8 cellular contexts compared by ENCODE assay signal in genomic region chr2:136207030-136207623, GRCh38.
DNase-seq lines count a peak whose midpoint lies in the region; ATAC-seq and TF ChIP-seq lines count a peak whose summit lies in the region.

No MANE protein-coding gene starts in this region.

- ATAC-seq in HG02852 (IDR thresholded peaks at IDR 0.05; ENCODE audit: unreplicated experiment) = peak; percentile 65
- ATAC-seq in stimulated activated effector memory CD8-positive, alpha-beta T cell treated with anti-CD3 and anti-CD28 coated beads, Interleukin-12 subunit alpha, Interleukin-12 subunit beta, amount 100 ng/mL, for 72 hours = peak; percentile 61

- H3K4me3 ChIP-seq in OCI-LY3 (ENCODE audit: low read length) (peak overlapping the region; percentile 67), trophoblast cell (ENCODE audit: low read depth, low read length) (no peak overlapping the region), breast epithelium (no peak overlapping the region)

- no peaks in the 10 kb centered on the region for H3K79me1 ChIP-seq in trophoblast cell (ENCODE audit: low read length)

- H3K27ac ChIP-seq in OCI-LY3 (ENCODE audit: low read length) (peak overlapping the region; percentile 95), trophoblast cell (ENCODE audit: low read depth, low read length) (no peak overlapping the region), breast epithelium (no peak overlapping the region)

- intact Hi-C loops in breast epithelium (cut with DNase I; ENCODE audit: low total_unique reads) = no loop called here

- H4K12ac ChIP-seq in trophoblast cell (ENCODE audit: low read depth, low read length) = no peak overlapping the region

- no peaks in the 10 kb centered on the region for H3K27me3 Mint-ChIP-seq in activated T-cell treated with anti-CD3 and anti-CD28 coated beads, Interleukin-2, amount 50 U/mL, for 24 hours

- TF ChIP-seq CTCF in OCI-LY3 (IDR thresholded peaks at IDR 0.05; ENCODE audit: low read depth, low read length) = no peak
- TF ChIP-seq CTCF in GM13977 (IDR thresholded peaks at IDR 0.05; ENCODE audit: extremely low read depth, insufficient read depth, missing control alignments) = no peak
- TF ChIP-seq CTCF in breast epithelium (IDR thresholded peaks at IDR 0.05) = no peak

- peak overlapping the region; percentile 73 for H3K9ac ChIP-seq in OCI-LY3 (ENCODE audit: low read length)
- no peak overlapping the region for H3K9ac ChIP-seq in trophoblast cell (ENCODE audit: low read length)

- no peak overlapping the region for H4K8ac ChIP-seq in trophoblast cell (ENCODE audit: low read depth, low read length)

- H3K36me3 ChIP-seq in OCI-LY3 (replicated peaks; ENCODE audit: low read depth, low read length) (peaks cover 22% of the 10 kb centered on the region), trophoblast cell (ENCODE audit: control insufficient read depth in 1 of 2, insufficient read depth in 2 of 2, low read length in 2 of 2) (no peaks in the 10 kb centered on the region), breast epithelium (no peaks in the 10 kb centered on the region)

- H2AK5ac ChIP-seq in trophoblast cell (ENCODE audit: low read length) = no peak overlapping the region

- no peak overlapping the region for H2BK5ac ChIP-seq in trophoblast cell (ENCODE audit: low read depth, low read length, poor library complexity)

- no peak overlapping the region for H3K18ac ChIP-seq in trophoblast cell (ENCODE audit: low read length)

- WGBS in trophoblast cell (ENCODE audit: extremely low coverage, insufficient coverage, insufficient read length) = no CpG with 5 or more reads among the region's 4 CpGs

- H3K27ac Mint-ChIP-seq in activated T-cell treated with anti-CD3 and anti-CD28 coated beads, Interleukin-2, amount 50 U/mL, for 24 hours = peak overlapping the region; percentile 87
- H3K27ac Mint-ChIP-seq in stimulated activated effector memory CD8-positive, alpha-beta T cell treated with anti-CD3 and anti-CD28 coated beads, Interleukin-12 subunit alpha, Interleukin-12 subunit beta, amount 100 ng/mL, for 72 hours = peak overlapping the region; percentile 70

- no peak overlapping the region for H2BK12ac ChIP-seq in trophoblast cell (ENCODE audit: low read length)

- H2AFZ ChIP-seq in OCI-LY3 (ENCODE audit: low read depth, low read length) = no peak overlapping the region
- H2AFZ ChIP-seq in trophoblast cell (ENCODE audit: insufficient read depth, low read length, poor library complexity) = no peak overlapping the region

- H3K4me2 ChIP-seq in OCI-LY3 (ENCODE audit: low read length) = peak overlapping the region; percentile 95
- no peak overlapping the region for H3K4me2 ChIP-seq in trophoblast cell (ENCODE audit: low read length)

- no peak for TF ChIP-seq POLR2A in breast epithelium (IDR thresholded peaks at IDR 0.05)

- no peak overlapping the region for H3K4me3 Mint-ChIP-seq in activated T-cell treated with anti-CD3 and anti-CD28 coated beads, Interleukin-2, amount 50 U/mL, for 24 hours
- no peak overlapping the region for H3K4me3 Mint-ChIP-seq in stimulated activated effector memory CD8-positive, alpha-beta T cell treated with anti-CD3 and anti-CD28 coated beads, Interleukin-12 subunit alpha, Interleukin-12 subunit beta, amount 100 ng/mL, for 72 hours

- no peaks in the 10 kb centered on the region for H3K36me3 Mint-ChIP-seq in activated T-cell treated with anti-CD3 and anti-CD28 coated beads, Interleukin-2, amount 50 U/mL, for 24 hours (ENCODE audit: low read depth)
- H3K36me3 Mint-ChIP-seq in stimulated activated effector memory CD8-positive, alpha-beta T cell treated with anti-CD3 and anti-CD28 coated beads, Interleukin-12 subunit alpha, Interleukin-12 subunit beta, amount 100 ng/mL, for 72 hours = no peaks in the 10 kb centered on the region

- no peak overlapping the region for H3K23ac ChIP-seq in trophoblast cell (ENCODE audit: low read length)

- H3K4me1 Mint-ChIP-seq in activated T-cell treated with anti-CD3 and anti-CD28 coated beads, Interleukin-2, amount 50 U/mL, for 24 hours (ENCODE audit: low read depth) = peaks cover 43% of the 10 kb centered on the region
- peaks cover 35% of the 10 kb centered on the region for H3K4me1 Mint-ChIP-seq in stimulated activated effector memory CD8-positive, alpha-beta T cell treated with anti-CD3 and anti-CD28 coated beads, Interleukin-12 subunit alpha, Interleukin-12 subunit beta, amount 100 ng/mL, for 72 hours

- H4K20me1 ChIP-seq in OCI-LY3 (ENCODE audit: insufficient read depth, low read length) = no peaks in the 10 kb centered on the region

- H3K14ac ChIP-seq in trophoblast cell (ENCODE audit: low read length) = no peak overlapping the region

- H3K9me3 ChIP-seq in OCI-LY3 (ENCODE audit: insufficient read depth, low read length) (peaks cover 24% of the 10 kb centered on the region; the same call in 1 of the 2 replicates), trophoblast cell (ENCODE audit: insufficient read depth, low read depth, low read length) (peaks cover under 1% of the 10 kb centered on the region), breast epithelium (peaks cover 0 to under 1% of the 10 kb centered on the region in 2 donors)

- H2BK120ac ChIP-seq in trophoblast cell (ENCODE audit: insufficient read depth, low read length, poor library complexity) = no peak overlapping the region

- H3K27me3 ChIP-seq in OCI-LY3 (ENCODE audit: low read depth, low read length) (peaks cover 11% of the 10 kb centered on the region; the same call in 1 of the 2 replicates), trophoblast cell (ENCODE audit: insufficient read depth, low read length) (no peaks in the 10 kb centered on the region), breast epithelium (no peaks in the 10 kb centered on the region)

- peaks cover 61% of the 10 kb centered on the region for H3K4me1 ChIP-seq in OCI-LY3 (ENCODE audit: low read length)
- H3K4me1 ChIP-seq in trophoblast cell (ENCODE audit: control insufficient read depth in 1 of 2, insufficient read depth in 2 of 2, low read length in 2 of 2) = no peaks in the 10 kb centered on the region
- no peaks in the 10 kb centered on the region for H3K4me1 ChIP-seq in breast epithelium

- in situ Hi-C loops in GM13977 (cut with MboI; ENCODE audit: low pct_unique_long_range_greater_than_20kb, low sequenced_read_pairs, unreplicated experiment) = no loop called here

- no peak overlapping the region for H4K91ac ChIP-seq in trophoblast cell (ENCODE audit: low read depth, low read length)

- H3K9me3 Mint-ChIP-seq in activated T-cell treated with anti-CD3 and anti-CD28 coated beads, Interleukin-2, amount 50 U/mL, for 24 hours = peaks cover 20% of the 10 kb centered on the region
- no peaks in the 10 kb centered on the region for H3K9me3 Mint-ChIP-seq in stimulated activated effector memory CD8-positive, alpha-beta T cell treated with anti-CD3 and anti-CD28 coated beads, Interleukin-12 subunit alpha, Interleukin-12 subunit beta, amount 100 ng/mL, for 72 hours

- no peaks in the 10 kb centered on the region for H3K79me2 ChIP-seq in OCI-LY3 (ENCODE audit: low read length)
- no peaks in the 10 kb centered on the region for H3K79me2 ChIP-seq in trophoblast cell (ENCODE audit: control insufficient read depth, insufficient read depth, low read length, poor library complexity)

- H3K4ac ChIP-seq in trophoblast cell (ENCODE audit: low read depth, low read length) = no peak overlapping the region

- no peak for DNase-seq in activated T-cell treated with anti-CD3 and anti-CD28 coated beads, Interleukin-2, amount 50 U/mL, for 24 hours
- DNase-seq in activated T-cell treated with anti-CD3 and anti-CD28 coated beads for 4 hours (no peak), trophoblast cell (no peak), GM13977 (ENCODE audit: low spot score) (no peak), breast epithelium (ENCODE audit: low spot score in 2 of 2) (no peak)
- no peak for DNase-seq in stimulated activated effector memory CD8-positive, alpha-beta T cell treated with anti-CD3 and anti-CD28 coated beads, Interleukin-12 subunit alpha, Interleukin-12 subunit beta, amount 100 ng/mL, for 72 hours (ENCODE audit: low spot score in 2 of 2)
